In genomic region chr16:525123-525519, GRCh38 we compare ENCODE assay signal across 1 cellular context.
A peak's percentile ranks its signal among the peaks of the same experiment; 100 is the strongest.
TF ChIP-seq lines count a peak whose summit lies in the region.

No MANE protein-coding gene starts in this region.

TF ChIP-seq in K562, 482 proteins besides CTCF, POLR2A, EP300 and RAD21:
- TF ChIP-seq, protein P1, sequence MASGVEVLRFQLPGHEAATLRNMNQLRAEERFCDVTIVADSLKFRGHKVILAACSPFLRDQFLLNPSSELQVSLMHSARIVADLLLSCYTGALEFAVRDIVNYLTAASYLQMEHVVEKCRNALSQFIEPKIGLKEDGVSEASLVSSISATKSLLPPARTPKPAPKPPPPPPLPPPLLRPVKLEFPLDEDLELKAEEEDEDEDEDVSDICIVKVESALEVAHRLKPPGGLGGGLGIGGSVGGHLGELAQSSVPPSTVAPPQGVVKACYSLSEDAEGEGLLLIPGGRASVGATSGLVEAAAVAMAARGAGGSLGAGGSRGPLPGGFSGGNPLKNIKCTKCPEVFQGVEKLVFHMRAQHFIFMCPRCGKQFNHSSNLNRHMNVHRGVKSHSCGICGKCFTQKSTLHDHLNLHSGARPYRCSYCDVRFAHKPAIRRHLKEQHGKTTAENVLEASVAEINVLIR (CRISPR knock-in tag; IDR thresholded peaks at IDR 0.05) = no peak
- TF ChIP-seq ETV5 (CRISPR knock-in tag; IDR thresholded peaks at IDR 0.05; ENCODE audit: low read depth) (no peak), POLR2G (IDR thresholded peaks at IDR 0.05; ENCODE audit: low read depth, low read length) (peak; percentile 51; the same call in 1 of the 2 replicates), FOSL1 (tag; conservative IDR thresholded peaks at IDR 0.05) (no peak), ZNF134 (CRISPR knock-in tag; conservative IDR thresholded peaks at IDR 0.05) (no peak), BRF1 (IDR thresholded peaks at IDR 0.05; ENCODE audit: borderline replicate concordance, extremely low read depth, insufficient read length) (no peak), ZNF274 (IDR thresholded peaks at IDR 0.05; ENCODE audit: borderline replicate concordance, low read depth, low read length) (no peak), NRF1 (conservative IDR thresholded peaks at IDR 0.05 in 1 of 2, IDR thresholded peaks at IDR 0.05 in 1 of 2) (0 out of 4 replicates have a peak, but pooled peaks of 1 of the 2 experiments have one; percentile 4)
- TF ChIP-seq, protein P2, sequence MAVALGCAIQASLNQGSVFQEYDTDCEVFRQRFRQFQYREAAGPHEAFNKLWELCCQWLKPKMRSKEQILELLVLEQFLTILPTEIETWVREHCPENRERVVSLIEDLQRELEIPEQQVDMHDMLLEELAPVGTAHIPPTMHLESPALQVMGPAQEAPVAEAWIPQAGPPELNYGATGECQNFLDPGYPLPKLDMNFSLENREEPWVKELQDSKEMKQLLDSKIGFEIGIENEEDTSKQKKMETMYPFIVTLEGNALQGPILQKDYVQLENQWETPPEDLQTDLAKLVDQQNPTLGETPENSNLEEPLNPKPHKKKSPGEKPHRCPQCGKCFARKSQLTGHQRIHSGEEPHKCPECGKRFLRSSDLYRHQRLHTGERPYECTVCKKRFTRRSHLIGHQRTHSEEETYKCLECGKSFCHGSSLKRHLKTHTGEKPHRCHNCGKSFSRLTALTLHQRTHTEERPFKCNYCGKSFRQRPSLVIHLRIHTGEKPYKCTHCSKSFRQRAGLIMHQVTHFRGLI (CRISPR knock-in tag; IDR thresholded peaks at IDR 0.05) = no peak
